8 cellular contexts compared by ENCODE assay signal in the genomic region with DNA sequence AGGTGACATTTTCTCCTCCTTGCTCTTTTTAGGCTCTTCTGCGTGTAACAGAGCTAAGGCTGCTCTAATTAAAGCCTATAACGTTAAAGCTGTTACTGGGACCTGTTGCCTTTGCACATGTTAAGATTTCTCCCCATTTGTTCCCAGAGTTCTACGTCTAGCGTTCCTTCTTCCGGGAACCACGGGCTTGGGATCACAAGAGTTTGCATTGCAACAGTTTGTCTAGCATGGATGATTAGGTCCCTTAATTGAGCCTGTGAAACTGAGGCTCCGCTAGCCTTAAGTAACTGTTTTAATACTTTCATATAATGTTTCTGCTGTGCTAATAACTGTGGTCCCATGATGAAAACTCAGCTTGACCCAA. TPM values are rescaled to one million over a fixed set of nuclear protein-coding genes. Genes with fewer than 3 reads are reported as not detected.
DNase-seq lines count a peak whose midpoint lies in the region; ATAC-seq and TF ChIP-seq lines count a peak whose summit lies in the region.

No MANE protein-coding gene starts in this region.

- H3K27ac Mint-ChIP-seq in activated naive CD8-positive, alpha-beta T cell treated with anti-CD3 and anti-CD28 coated beads, Interleukin-2, amount 10 ng/mL, durations not matched to agents 7 days and 5 days: peak overlapping the region; percentile 96
- peak overlapping the region; percentile 63 for H3K27ac Mint-ChIP-seq in stimulated activated effector memory CD8-positive, alpha-beta T cell treated with anti-CD3 and anti-CD28 coated beads, Interleukin-12 subunit alpha, Interleukin-12 subunit beta, amount 100 ng/mL, for 72 hours

- H3K9me3 Mint-ChIP-seq in activated naive CD8-positive, alpha-beta T cell treated with anti-CD3 and anti-CD28 coated beads, Interleukin-2, amount 10 ng/mL, durations not matched to agents 7 days and 5 days: no peaks in the 10 kb centered on the region
- H3K9me3 Mint-ChIP-seq in stimulated activated effector memory CD8-positive, alpha-beta T cell treated with anti-CD3 and anti-CD28 coated beads, Interleukin-12 subunit alpha, Interleukin-12 subunit beta, amount 100 ng/mL, for 72 hours: no peaks in the 10 kb centered on the region

- no peaks in the 10 kb centered on the region for H3K36me3 ChIP-seq in kidney epithelial cell (ENCODE audit: control insufficient read depth, insufficient read depth, low read length)

- peak overlapping the region; percentile 35 for H3K4me3 ChIP-seq in kidney epithelial cell (ENCODE audit: low read depth, low read length)

- ATAC-seq in HG03378 (IDR thresholded peaks at IDR 0.05; ENCODE audit: unreplicated experiment): peak; percentile 12
- no peak for ATAC-seq in activated naive CD8-positive, alpha-beta T cell treated with anti-CD3 and anti-CD28 coated beads, Interleukin-2, amount 10 ng/mL, durations not matched to agents 7 days and 5 days (ENCODE audit: low read depth)
- no peak for ATAC-seq in stimulated activated effector memory CD8-positive, alpha-beta T cell treated with anti-CD3 and anti-CD28 coated beads, Interleukin-12 subunit alpha, Interleukin-12 subunit beta, amount 100 ng/mL, for 72 hours
- ATAC-seq in GM18517 (IDR thresholded peaks at IDR 0.05; ENCODE audit: unreplicated experiment): no peak

- peak overlapping the region; percentile 87 for H3K4me3 Mint-ChIP-seq in activated naive CD8-positive, alpha-beta T cell treated with anti-CD3 and anti-CD28 coated beads, Interleukin-2, amount 10 ng/mL, durations not matched to agents 7 days and 5 days
- peak overlapping the region; percentile 76 for H3K4me3 Mint-ChIP-seq in stimulated activated effector memory CD8-positive, alpha-beta T cell treated with anti-CD3 and anti-CD28 coated beads, Interleukin-12 subunit alpha, Interleukin-12 subunit beta, amount 100 ng/mL, for 72 hours

- H3K36me3 Mint-ChIP-seq in activated naive CD8-positive, alpha-beta T cell treated with anti-CD3 and anti-CD28 coated beads, Interleukin-2, amount 10 ng/mL, durations not matched to agents 7 days and 5 days: peaks cover 5% of the 10 kb centered on the region
- no peaks in the 10 kb centered on the region for H3K36me3 Mint-ChIP-seq in stimulated activated effector memory CD8-positive, alpha-beta T cell treated with anti-CD3 and anti-CD28 coated beads, Interleukin-12 subunit alpha, Interleukin-12 subunit beta, amount 100 ng/mL, for 72 hours

- DNase-seq in activated naive CD8-positive, alpha-beta T cell treated with anti-CD3 and anti-CD28 coated beads, Interleukin-2, amount 10 ng/mL, durations not matched to agents 7 days and 5 days: no peak
- DNase-seq in kidney epithelial cell (ENCODE audit: low read depth) (no peak), foreskin melanocyte (no peak), KG1 (lab: John Stamatoyannopoulos, UW) (no peak), NCI-H1436 (lab: John Stamatoyannopoulos, UW) (no peak)
- no peak for DNase-seq in stimulated activated effector memory CD8-positive, alpha-beta T cell treated with anti-CD3 and anti-CD28 coated beads, Interleukin-12 subunit alpha, Interleukin-12 subunit beta, amount 100 ng/mL, for 72 hours (ENCODE audit: low spot score in 2 of 2)

- no peak for TF ChIP-seq CTCF in kidney epithelial cell (IDR thresholded peaks at IDR 0.05; ENCODE audit: insufficient read depth, low read length, poor library complexity, severe bottlenecking)

- no peaks in the 10 kb centered on the region for H3K27me3 ChIP-seq in kidney epithelial cell (ENCODE audit: control insufficient read depth, insufficient read depth, low read length)

- H3K4me1 Mint-ChIP-seq in activated naive CD8-positive, alpha-beta T cell treated with anti-CD3 and anti-CD28 coated beads, Interleukin-2, amount 10 ng/mL, durations not matched to agents 7 days and 5 days: peaks cover 34% of the 10 kb centered on the region
- peaks cover 13% of the 10 kb centered on the region for H3K4me1 Mint-ChIP-seq in stimulated activated effector memory CD8-positive, alpha-beta T cell treated with anti-CD3 and anti-CD28 coated beads, Interleukin-12 subunit alpha, Interleukin-12 subunit beta, amount 100 ng/mL, for 72 hours

- peaks cover 1% of the 10 kb centered on the region for H3K27me3 Mint-ChIP-seq in activated naive CD8-positive, alpha-beta T cell treated with anti-CD3 and anti-CD28 coated beads, Interleukin-2, amount 10 ng/mL, durations not matched to agents 7 days and 5 days

- POLR2A ChIA-PET in activated naive CD8-positive, alpha-beta T cell treated with anti-CD3 and anti-CD28 coated beads, Interleukin-2, amount 10 ng/mL, durations not matched to agents 7 days and 5 days (lab: Charles Lee): interaction anchor here (0.9 to 2.3 kb wide), 10 partner anchors 11 to 174 kb away, joined by 3 to 15 read pairs (median 3); a partner anchor contains a TSS

RNA-seq across cellular contexts. Expression of a gene that starts 16.7 kb away (rescaled TPM):
- 10 to 100 TPM; 16.4 to 22.2 TPM for total RNA-seq in activated naive CD8-positive, alpha-beta T cell treated with anti-CD3 and anti-CD28 coated beads, Interleukin-2, amount 10 ng/mL, durations not matched to agents 7 days and 5 days
- 0.07 and 0.08 TPM in 2 replicates for total RNA-seq in kidney epithelial cell

RNA-seq across cellular contexts. Expression of a gene that starts 28.1 kb away (rescaled TPM):
- 10 to 100 TPM; 32.8 to 42.6 TPM for total RNA-seq in activated naive CD8-positive, alpha-beta T cell treated with anti-CD3 and anti-CD28 coated beads, Interleukin-2, amount 10 ng/mL, durations not matched to agents 7 days and 5 days
- 24.9 and 55.6 TPM in 2 replicates for total RNA-seq in kidney epithelial cell

Comparison
In these comparisons a context has a peak if more than half of its experiments do, and no peak if none do; other contexts are left out.
1. RNA of a gene that starts 16.7 kb away (total RNA-seq): 16.4 to 22.2 TPM in activated naive CD8-positive, alpha-beta T cell treated with anti-CD3 and anti-CD28 coated beads, Interleukin-2, amount 10 ng/mL, durations not matched to agents 7 days and 5 days; 0.07 to 0.08 TPM in kidney epithelial cell; every median in the first group is over 10 times any median in the second.